ENCODE assay signal across 8 cellular contexts in genomic region chrX:101658661-101659477, GRCh38. TPM values are rescaled to one million over a fixed set of nuclear protein-coding genes. Genes with fewer than 3 reads are reported as not detected.
A peak's percentile ranks its signal among the peaks of the same experiment; 100 is the strongest.
DNase-seq lines count a peak whose midpoint lies in the region; ATAC-seq and TF ChIP-seq lines count a peak whose summit lies in the region.

No MANE protein-coding gene starts in this region.

- H4K91ac ChIP-seq in IMR-90 (ENCODE audit: insufficient read depth, low read depth, low read length): peak overlapping the region; percentile 41; the same call in 1 of the 2 replicates

- H2AFZ ChIP-seq in IMR-90 (replicated peaks; ENCODE audit: low read length, poor library complexity) (peak overlapping the region; percentile 93), OCI-LY7 (ENCODE audit: low read length) (no peak overlapping the region)

- no peak overlapping the region for H2BK20ac ChIP-seq in IMR-90 (ENCODE audit: low read depth, low read length)

- H3K9me3 ChIP-seq in IMR-90 (ENCODE audit: control insufficient read depth, insufficient read depth, low read length) (no peaks in the 10 kb centered on the region), iPS-15b (ENCODE audit: control insufficient read depth, insufficient read depth, low read length) (no peaks in the 10 kb centered on the region), sigmoid colon (no peaks in the 10 kb centered on the region), OCI-LY7 (ENCODE audit: low read length) (no peaks in the 10 kb centered on the region)

- H3K4ac ChIP-seq in IMR-90 (ENCODE audit: low read depth, low read length): peak overlapping the region; percentile 48

- POLR2A ChIA-PET in IMR-90 (lab: Charles Lee; ENCODE audit: unreplicated experiment) (no interaction called here), OCI-LY7 (lab: Charles Lee) (no interaction called here)

- BruUV-seq in IMR-90 (replicated peaks; lab: Mats Ljungman, UMichigan): no TSS peak
- no TSS peak for BruUV-seq in OCI-LY7 (replicated peaks; lab: Mats Ljungman, UMichigan)

- H3K9me1 ChIP-seq in IMR-90 (ENCODE audit: insufficient read depth, low read length): peaks cover 4% of the 10 kb centered on the region; the same call in 1 of the 2 replicates

- DNase-seq in A172 (ENCODE audit: low spot score) (peak; percentile 9), IMR-90 (peak; percentile 40), T-helper 2 cell (peak; percentile 25 to 67 (median 27)), astrocyte of the spinal cord (ENCODE audit: low read depth, low spot score) (peak; percentile 59), sigmoid colon (peak; percentile 88), OCI-LY7 (ENCODE audit: low spot score) (no peak)

- ATAC-seq in GM19351 (IDR thresholded peaks at IDR 0.05; ENCODE audit: unreplicated experiment) (peak; percentile 65), IMR-90 (ENCODE audit: low read depth) (peak; percentile 92)

- H2BK5ac ChIP-seq in IMR-90 (ENCODE audit: low read depth, low read length, poor library complexity, severe bottlenecking): peak overlapping the region; percentile 53

- peak overlapping the region; percentile 36 to 54; a peak in 3 of 4 replicates for H4K8ac ChIP-seq in IMR-90 (ENCODE audit: low read depth in 2 of 2, low read length in 2 of 2)

- H4K5ac ChIP-seq in IMR-90 (ENCODE audit: low read depth, low read length): peak overlapping the region; percentile 78

- intact Hi-C loops in IMR-90 (cut with micrococcal nuclease) (no loop called here), sigmoid colon (cut with DNase I) (no loop called here), OCI-LY7 (cut with micrococcal nuclease; ENCODE audit: unreplicated experiment) (no loop called here)

- H3K27me3 ChIP-seq in IMR-90 (ENCODE audit: control insufficient read depth, insufficient read depth, low read length) (peaks cover 9% of the 10 kb centered on the region), iPS-15b (ENCODE audit: control insufficient read depth, insufficient read depth, low read length) (no peaks in the 10 kb centered on the region), sigmoid colon (no peaks in the 10 kb centered on the region)

- no peak overlapping the region for H3K23ac ChIP-seq in IMR-90 (ENCODE audit: low read depth, low read length)

- no peak overlapping the region for H2BK120ac ChIP-seq in IMR-90 (ENCODE audit: low read depth, low read length)

- H2AK5ac ChIP-seq in IMR-90 (ENCODE audit: low read depth, low read length): no peak overlapping the region

- no peak for TF ChIP-seq POLR2A in IMR-90 (IDR thresholded peaks at IDR 0.05; ENCODE audit: low read depth, low read length)
- TF ChIP-seq POLR2A in sigmoid colon (IDR thresholded peaks at IDR 0.05): peak in 1 of 2 donors; percentile 31

- no peaks in the 10 kb centered on the region; the same call in 1 of the 2 replicates for H4K20me1 ChIP-seq in IMR-90 (ENCODE audit: insufficient read depth, low read length)
- H4K20me1 ChIP-seq in OCI-LY7 (ENCODE audit: insufficient read depth, low read length): no peaks in the 10 kb centered on the region

- H3K79me1 ChIP-seq in IMR-90 (ENCODE audit: low read depth in 1 of 2, low read length in 2 of 2): peaks cover 0 to 3% of the 10 kb centered on the region in 2 experiments; a peak in 2 of 4 replicates

- dilution Hi-C loops in IMR-90 (cut with HindIII; ENCODE audit: low sequenced_read_pairs, unreplicated experiment): no loop called here

- no peak for TF ChIP-seq EP300 in sigmoid colon (IDR thresholded peaks at IDR 0.05)

- H3K4me3 ChIP-seq in IMR-90 (ENCODE audit: insufficient read depth, low read depth, low read length) (peak overlapping the region; percentile 98), astrocyte of the spinal cord (ENCODE audit: low read depth, low read length) (peak overlapping the region; percentile 71), iPS-15b (ENCODE audit: low read depth, low read length) (peak overlapping the region; percentile 83), sigmoid colon (peak overlapping the region; percentile 49 to 65 (median 58)), OCI-LY7 (ENCODE audit: low read depth, low read length, poor library complexity, severe bottlenecking) (no peak overlapping the region)

- H2BK15ac ChIP-seq in IMR-90 (ENCODE audit: low read depth, low read length): no peak overlapping the region

- no peak for TF ChIP-seq RAD21 in IMR-90 (IDR thresholded peaks at IDR 0.05; ENCODE audit: low read length)

- H3K18ac ChIP-seq in IMR-90 (ENCODE audit: low read depth, low read length): peak overlapping the region; percentile 87

- H3K36me3 ChIP-seq in IMR-90 (ENCODE audit: control insufficient read depth, insufficient read depth, low read length) (peaks cover 15% of the 10 kb centered on the region; the same call in 1 of the 2 replicates), iPS-15b (ENCODE audit: control insufficient read depth, insufficient read depth, low read length) (peaks cover 9% of the 10 kb centered on the region), sigmoid colon (peaks cover 0 to 10% (median 0%) of the 10 kb centered on the region in 4 donors), OCI-LY7 (ENCODE audit: insufficient read depth, low read length) (no peaks in the 10 kb centered on the region)

- peaks cover 1% of the 10 kb centered on the region for H3K4me1 ChIP-seq in IMR-90 (ENCODE audit: control insufficient read depth, insufficient read depth, low read length)
- H3K4me1 ChIP-seq in iPS-15b (ENCODE audit: control insufficient read depth, insufficient read depth, low read length): no peaks in the 10 kb centered on the region
- H3K4me1 ChIP-seq in sigmoid colon: peaks cover 0 to 8% (median 3%) of the 10 kb centered on the region in 4 donors
- H3K4me1 ChIP-seq in OCI-LY7 (ENCODE audit: insufficient read depth, low read length, poor library complexity, severe bottlenecking): no peaks in the 10 kb centered on the region

- H3K4me2 ChIP-seq in IMR-90 (ENCODE audit: low read depth, low read length): peak overlapping the region; percentile 91
- H3K4me2 ChIP-seq in OCI-LY7 (ENCODE audit: low read length): no peak overlapping the region

- peak overlapping the region; percentile 83; the same call in 1 of the 2 replicates for H3K14ac ChIP-seq in IMR-90 (replicated peaks; ENCODE audit: low read depth, low read length)

- H3K56ac ChIP-seq in IMR-90 (ENCODE audit: extremely low read depth, insufficient read depth, low read length): peak overlapping the region; percentile 42; the same call in 1 of the 2 replicates

- no peaks in the 10 kb centered on the region for H3K9me2 ChIP-seq in OCI-LY7 (ENCODE audit: insufficient read depth, low read length)

- TF ChIP-seq CTCF in IMR-90 (conservative IDR thresholded peaks at IDR 0.05; ENCODE audit: low read depth, low read length) (no peak), astrocyte of the spinal cord (IDR thresholded peaks at IDR 0.05; ENCODE audit: low read depth, low read length) (no peak), sigmoid colon (IDR thresholded peaks at IDR 0.05) (no peak), OCI-LY7 (conservative IDR thresholded peaks at IDR 0.05; ENCODE audit: low read length) (no peak)

- H3K9ac ChIP-seq in IMR-90 (ENCODE audit: low read depth, low read length): peak overlapping the region; percentile 92
- peak overlapping the region; percentile 76 for H3K9ac ChIP-seq in iPS-15b (ENCODE audit: low read depth, low read length)

- peak overlapping the region; percentile 76 for H2AK9ac ChIP-seq in IMR-90 (replicated peaks; ENCODE audit: low read depth, low read length, poor library complexity)

- CTCF ChIA-PET in IMR-90 (lab: Yijun Ruan, JAX) (no interaction called here), OCI-LY7 (lab: Charles Lee; ENCODE audit: unreplicated experiment) (no interaction called here)

- H3K79me2 ChIP-seq in OCI-LY7 (ENCODE audit: insufficient read depth, low read depth, low read length): no peaks in the 10 kb centered on the region

- in situ Hi-C loops in IMR-90 (cut with MboI; ENCODE audit: low sequenced_read_pairs): no loop called here
- in situ Hi-C loops in astrocyte of the spinal cord (cut with HindIII; ENCODE audit: low sequenced_read_pairs): no loop called here

- no CpG with 5 or more reads among the region's 37 CpGs for WGBS in IMR-90 (ENCODE audit: extremely low coverage in 2 of 2, insufficient read length in 1 of 2), 2 experiments
- 1% methylated on average over 37 of the region's 37 CpGs for WGBS in sigmoid colon, 2 donors

- H3K27ac ChIP-seq in IMR-90 (ENCODE audit: insufficient read depth, low read length): peak overlapping the region; percentile 82
- peak overlapping the region; percentile 71 to 84 (median 82) for H3K27ac ChIP-seq in sigmoid colon
- H3K27ac ChIP-seq in OCI-LY7 (ENCODE audit: low read depth, low read length, poor library complexity, severe bottlenecking): no peak overlapping the region

TF ChIP-seq in IMR-90, 13 proteins besides CTCF, POLR2A, EP300 and RAD21 (continues in another document):
- peak; percentile 83; the same call in 1 of the 2 replicates for TF ChIP-seq MAZ (IDR thresholded peaks at IDR 0.05; ENCODE audit: borderline replicate concordance, low read depth, low read length)

RNA-seq across cellular contexts. Expression of gene ARMCX2, which starts 0.8 kb away (rescaled TPM):
- 25.5 and 31.3 TPM in 2 replicates for total RNA-seq in A172 (2014; rRNA removed; shearing (Covaris generic))
- total RNA-seq in IMR-90 (2012; rRNA removed) (98.9 and 109 TPM in 2 replicates), sigmoid colon (10 to 100 TPM; 29.1 to 43.3 (median 34.3) TPM), OCI-LY7 (2022) (not detected in 2 replicates)
- polyA plus RNA-seq in IMR-90 (2012; rRNA removed) (47.4 and 63.6 TPM in 2 replicates), sigmoid colon (1 to 10 TPM; 1.8 to 9.8 (median 2.4) TPM)
- polyA plus RNA-seq in IMR-90 (2012; cell fraction: cytosol; rRNA removed): 30.3 and 37.7 TPM in 2 replicates
- polyA plus RNA-seq in IMR-90 (2012; cell fraction: nucleus; rRNA removed; ENCODE audit: low replicate concordance): 107 and 109 TPM in 2 replicates
- total RNA-seq in OCI-LY7 (2014; rRNA removed; shearing (Covaris generic)): not detected in 2 replicates

RNA-seq across cellular contexts. Expression of gene ARMCX3, which starts 35.9 kb away (rescaled TPM):
- total RNA-seq in A172 (2014; rRNA removed; shearing (Covaris generic)): 17.8 and 18.8 TPM in 2 replicates
- total RNA-seq in IMR-90 (2012; rRNA removed) (42.1 and 64.2 TPM in 2 replicates), sigmoid colon (10 to 100 TPM; 46.8 to 53.3 (median 50.8) TPM), OCI-LY7 (2022) (24.0 and 26.9 TPM in 2 replicates)
- polyA plus RNA-seq in IMR-90 (2012; rRNA removed) (35.3 and 48.5 TPM in 2 replicates), sigmoid colon (10 to 100 TPM; 12.6 to 27.1 (median 14.3) TPM)
- 15.9 and 30.9 TPM in 2 replicates for polyA plus RNA-seq in IMR-90 (2012; cell fraction: cytosol; rRNA removed)
- 41.4 and 87.7 TPM in 2 replicates for polyA plus RNA-seq in IMR-90 (2012; cell fraction: nucleus; rRNA removed; ENCODE audit: low replicate concordance)
- total RNA-seq in OCI-LY7 (2014; rRNA removed; shearing (Covaris generic)): 9.6 and 14.8 TPM in 2 replicates

RNA-seq across cellular contexts. Expression of gene ARMCX6, which starts 41.1 kb away (rescaled TPM):
- 29.8 and 42.6 TPM in 2 replicates for total RNA-seq in A172 (2014; rRNA removed; shearing (Covaris generic))
- 26.7 and 29.0 TPM in 2 replicates for total RNA-seq in IMR-90 (2012; rRNA removed)
- polyA plus RNA-seq in IMR-90 (2012; rRNA removed): 77.4 and 81.3 TPM in 2 replicates
- 24.4 and 41.2 TPM in 2 replicates for polyA plus RNA-seq in IMR-90 (2012; cell fraction: cytosol; rRNA removed)
- polyA plus RNA-seq in IMR-90 (2012; cell fraction: nucleus; rRNA removed; ENCODE audit: low replicate concordance): 19.3 and 66.2 TPM in 2 replicates
- 10 to 100 TPM; 12.8 to 24.1 (median 18.5) TPM for total RNA-seq in sigmoid colon
- 10 to 100 TPM; 17.6 to 23.1 (median 22.2) TPM for polyA plus RNA-seq in sigmoid colon
- total RNA-seq in OCI-LY7 (2014; rRNA removed; shearing (Covaris generic)): 11.9 and 20.7 TPM in 2 replicates
- 26.0 and 30.8 TPM in 2 replicates for total RNA-seq in OCI-LY7 (2022)

Comparison
In these comparisons a context has a peak if more than half of its experiments do, and no peak if none do; other contexts are left out.
1. RNA of gene ARMCX2, which starts 0.8 kb away (total RNA-seq): 98.9 to 109 TPM in IMR-90, 29.1 to 43.3 TPM in sigmoid colon and 25.5 to 31.3 TPM in A172; not detected in OCI-LY7; every median in the first group is over 10 times any median in the second.